Comparison of ENCODE assay signal across 9 cellular contexts in genomic region chr7:55200441-55200840, GRCh38.
"Had no signal": no experiment of that assay in that cellular context is flagged by ENCODE, and none has a peak within 500 bp of the region (broad histone marks: within the 10 kb centered on the region; RNA-seq: fewer than 3 reads in every experiment).

No MANE protein-coding gene starts in this region.

- H3K27ac Mint-ChIP-seq: HFFc6 had no signal

- ATAC-seq: HCT116, HepG2, K562 had no signal

- H3K9me3 ChIP-seq: HAP-1 had no signal

- H3K4me3 ChIP-seq: GM23248, HAP-1, K562 had no signal

- H3K27ac ChIP-seq: GM23248, HL-60 had no signal

- DNase-seq: GM23248, GOT3, H7, HFFc6 had no signal

- H3K9me3 Mint-ChIP-seq: HFFc6 had no signal

- H3K4me1 ChIP-seq: HAP-1 had no signal

- H3K4me3 Mint-ChIP-seq: HFFc6 had no signal

- H3K36me3 ChIP-seq: HAP-1 had no signal
